In the genomic region with DNA sequence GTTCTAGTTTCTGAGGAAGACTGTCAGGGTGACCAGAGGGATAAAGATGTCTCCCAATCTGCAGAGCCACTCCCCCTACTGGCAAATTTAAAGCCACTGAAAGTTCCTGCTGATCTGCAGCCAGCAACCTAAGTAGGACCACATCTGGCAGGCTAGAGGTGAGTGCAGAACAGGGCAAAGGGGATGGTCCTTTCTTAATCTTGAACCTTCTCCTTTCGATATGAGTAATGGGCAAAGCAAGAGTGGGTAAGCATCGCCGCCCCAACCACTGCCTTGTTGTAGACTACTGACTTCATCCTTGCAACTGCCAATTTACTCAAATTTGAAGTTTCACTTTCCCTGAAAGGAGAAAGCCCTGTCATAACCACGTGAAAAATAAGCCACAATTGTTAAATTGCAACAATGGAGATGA, we compare ENCODE assay signal across 1 cellular context.
TF ChIP-seq lines count a peak whose summit lies in the region.

No MANE protein-coding gene starts in this region.

TF ChIP-seq in GM12878, 131 proteins besides CTCF, POLR2A, EP300 and RAD21 (continues in another document):
- TF ChIP-seq MEF2B (IDR thresholded peaks at IDR 0.05; ENCODE audit: partially characterized antibody, poor library complexity, severe bottlenecking) (peak; percentile 81), TARDBP (IDR thresholded peaks at IDR 0.05; ENCODE audit: borderline replicate concordance) (no peak), RB1 (IDR thresholded peaks at IDR 0.05; ENCODE audit: borderline replicate concordance) (no peak; the same call in 1 of the 2 replicates), ZNF384 (IDR thresholded peaks at IDR 0.05; ENCODE audit: borderline replicate concordance, low read depth, low read length) (no peak), CHD1 (IDR thresholded peaks at IDR 0.05; ENCODE audit: low read depth, low read length) (no peak), SIN3A (IDR thresholded peaks at IDR 0.05; ENCODE audit: low read depth, low read length) (no peak), SUZ12 (IDR thresholded peaks at IDR 0.05; ENCODE audit: unreplicated experiment) (no peak), SMAD1 (IDR thresholded peaks at IDR 0.05; ENCODE audit: low read depth, partially characterized antibody) (no peak), PAX5 (IDR thresholded peaks at IDR 0.05; ENCODE audit: borderline replicate concordance, low read depth, low read length) (peak; percentile 87; the same call in 1 of the 2 replicates), RBBP5 (conservative IDR thresholded peaks at IDR 0.05) (no peak), EZH2 (IDR thresholded peaks at IDR 0.05; ENCODE audit: borderline replicate concordance, control insufficient read depth, low read depth, low read length) (no peak), MXI1 (IDR thresholded peaks at IDR 0.05; ENCODE audit: low read depth, low read length) (no peak), HCFC1 (IDR thresholded peaks at IDR 0.05; ENCODE audit: low read length) (no peak), NR2C2 (IDR thresholded peaks at IDR 0.05; ENCODE audit: borderline replicate concordance, control insufficient read depth, insufficient read length, low read depth) (no peak), CHD2 (IDR thresholded peaks at IDR 0.05; ENCODE audit: borderline replicate concordance, low read depth, low read length) (peak; percentile 72; the same call in 1 of the 2 replicates), SUPT20H (IDR thresholded peaks at IDR 0.05; ENCODE audit: borderline replicate concordance, control insufficient read depth, low read depth, low read length) (no peak), RELA (IDR thresholded peaks at IDR 0.05; ENCODE audit: borderline replicate concordance, partially characterized antibody) (peak; percentile 29), TAF1 (IDR thresholded peaks at IDR 0.05; ENCODE audit: borderline replicate concordance, low read depth, low read length) (no peak), TCF3 (IDR thresholded peaks at IDR 0.05; ENCODE audit: borderline replicate concordance, insufficient read depth, low read depth, low read length) (no peak)
- TF ChIP-seq, protein P1, sequence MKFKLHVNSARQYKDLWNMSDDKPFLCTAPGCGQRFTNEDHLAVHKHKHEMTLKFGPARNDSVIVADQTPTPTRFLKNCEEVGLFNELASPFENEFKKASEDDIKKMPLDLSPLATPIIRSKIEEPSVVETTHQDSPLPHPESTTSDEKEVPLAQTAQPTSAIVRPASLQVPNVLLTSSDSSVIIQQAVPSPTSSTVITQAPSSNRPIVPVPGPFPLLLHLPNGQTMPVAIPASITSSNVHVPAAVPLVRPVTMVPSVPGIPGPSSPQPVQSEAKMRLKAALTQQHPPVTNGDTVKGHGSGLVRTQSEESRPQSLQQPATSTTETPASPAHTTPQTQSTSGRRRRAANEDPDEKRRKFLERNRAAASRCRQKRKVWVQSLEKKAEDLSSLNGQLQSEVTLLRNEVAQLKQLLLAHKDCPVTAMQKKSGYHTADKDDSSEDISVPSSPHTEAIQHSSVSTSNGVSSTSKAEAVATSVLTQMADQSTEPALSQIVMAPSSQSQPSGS (IDR thresholded peaks at IDR 0.05; ENCODE audit: low read length) = peak; percentile 97
- TF ChIP-seq, protein P2, sequence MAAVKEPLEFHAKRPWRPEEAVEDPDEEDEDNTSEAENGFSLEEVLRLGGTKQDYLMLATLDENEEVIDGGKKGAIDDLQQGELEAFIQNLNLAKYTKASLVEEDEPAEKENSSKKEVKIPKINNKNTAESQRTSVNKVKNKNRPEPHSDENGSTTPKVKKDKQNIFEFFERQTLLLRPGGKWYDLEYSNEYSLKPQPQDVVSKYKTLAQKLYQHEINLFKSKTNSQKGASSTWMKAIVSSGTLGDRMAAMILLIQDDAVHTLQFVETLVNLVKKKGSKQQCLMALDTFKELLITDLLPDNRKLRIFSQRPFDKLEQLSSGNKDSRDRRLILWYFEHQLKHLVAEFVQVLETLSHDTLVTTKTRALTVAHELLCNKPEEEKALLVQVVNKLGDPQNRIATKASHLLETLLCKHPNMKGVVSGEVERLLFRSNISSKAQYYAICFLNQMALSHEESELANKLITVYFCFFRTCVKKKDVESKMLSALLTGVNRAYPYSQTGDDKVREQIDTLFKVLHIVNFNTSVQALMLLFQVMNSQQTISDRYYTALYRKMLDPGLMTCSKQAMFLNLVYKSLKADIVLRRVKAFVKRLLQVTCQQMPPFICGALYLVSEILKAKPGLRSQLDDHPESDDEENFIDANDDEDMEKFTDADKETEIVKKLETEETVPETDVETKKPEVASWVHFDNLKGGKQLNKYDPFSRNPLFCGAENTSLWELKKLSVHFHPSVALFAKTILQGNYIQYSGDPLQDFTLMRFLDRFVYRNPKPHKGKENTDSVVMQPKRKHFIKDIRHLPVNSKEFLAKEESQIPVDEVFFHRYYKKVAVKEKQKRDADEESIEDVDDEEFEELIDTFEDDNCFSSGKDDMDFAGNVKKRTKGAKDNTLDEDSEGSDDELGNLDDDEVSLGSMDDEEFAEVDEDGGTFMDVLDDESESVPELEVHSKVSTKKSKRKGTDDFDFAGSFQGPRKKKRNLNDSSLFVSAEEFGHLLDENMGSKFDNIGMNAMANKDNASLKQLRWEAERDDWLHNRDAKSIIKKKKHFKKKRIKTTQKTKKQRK (IDR thresholded peaks at IDR 0.05; ENCODE audit: low read depth, low read length) = no peak
- TF ChIP-seq, protein P3, sequence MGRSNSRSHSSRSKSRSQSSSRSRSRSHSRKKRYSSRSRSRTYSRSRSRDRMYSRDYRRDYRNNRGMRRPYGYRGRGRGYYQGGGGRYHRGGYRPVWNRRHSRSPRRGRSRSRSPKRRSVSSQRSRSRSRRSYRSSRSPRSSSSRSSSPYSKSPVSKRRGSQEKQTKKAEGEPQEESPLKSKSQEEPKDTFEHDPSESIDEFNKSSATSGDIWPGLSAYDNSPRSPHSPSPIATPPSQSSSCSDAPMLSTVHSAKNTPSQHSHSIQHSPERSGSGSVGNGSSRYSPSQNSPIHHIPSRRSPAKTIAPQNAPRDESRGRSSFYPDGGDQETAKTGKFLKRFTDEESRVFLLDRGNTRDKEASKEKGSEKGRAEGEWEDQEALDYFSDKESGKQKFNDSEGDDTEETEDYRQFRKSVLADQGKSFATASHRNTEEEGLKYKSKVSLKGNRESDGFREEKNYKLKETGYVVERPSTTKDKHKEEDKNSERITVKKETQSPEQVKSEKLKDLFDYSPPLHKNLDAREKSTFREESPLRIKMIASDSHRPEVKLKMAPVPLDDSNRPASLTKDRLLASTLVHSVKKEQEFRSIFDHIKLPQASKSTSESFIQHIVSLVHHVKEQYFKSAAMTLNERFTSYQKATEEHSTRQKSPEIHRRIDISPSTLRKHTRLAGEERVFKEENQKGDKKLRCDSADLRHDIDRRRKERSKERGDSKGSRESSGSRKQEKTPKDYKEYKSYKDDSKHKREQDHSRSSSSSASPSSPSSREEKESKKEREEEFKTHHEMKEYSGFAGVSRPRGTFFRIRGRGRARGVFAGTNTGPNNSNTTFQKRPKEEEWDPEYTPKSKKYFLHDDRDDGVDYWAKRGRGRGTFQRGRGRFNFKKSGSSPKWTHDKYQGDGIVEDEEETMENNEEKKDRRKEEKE (IDR thresholded peaks at IDR 0.05) = no peak
- TF ChIP-seq, protein P4, sequence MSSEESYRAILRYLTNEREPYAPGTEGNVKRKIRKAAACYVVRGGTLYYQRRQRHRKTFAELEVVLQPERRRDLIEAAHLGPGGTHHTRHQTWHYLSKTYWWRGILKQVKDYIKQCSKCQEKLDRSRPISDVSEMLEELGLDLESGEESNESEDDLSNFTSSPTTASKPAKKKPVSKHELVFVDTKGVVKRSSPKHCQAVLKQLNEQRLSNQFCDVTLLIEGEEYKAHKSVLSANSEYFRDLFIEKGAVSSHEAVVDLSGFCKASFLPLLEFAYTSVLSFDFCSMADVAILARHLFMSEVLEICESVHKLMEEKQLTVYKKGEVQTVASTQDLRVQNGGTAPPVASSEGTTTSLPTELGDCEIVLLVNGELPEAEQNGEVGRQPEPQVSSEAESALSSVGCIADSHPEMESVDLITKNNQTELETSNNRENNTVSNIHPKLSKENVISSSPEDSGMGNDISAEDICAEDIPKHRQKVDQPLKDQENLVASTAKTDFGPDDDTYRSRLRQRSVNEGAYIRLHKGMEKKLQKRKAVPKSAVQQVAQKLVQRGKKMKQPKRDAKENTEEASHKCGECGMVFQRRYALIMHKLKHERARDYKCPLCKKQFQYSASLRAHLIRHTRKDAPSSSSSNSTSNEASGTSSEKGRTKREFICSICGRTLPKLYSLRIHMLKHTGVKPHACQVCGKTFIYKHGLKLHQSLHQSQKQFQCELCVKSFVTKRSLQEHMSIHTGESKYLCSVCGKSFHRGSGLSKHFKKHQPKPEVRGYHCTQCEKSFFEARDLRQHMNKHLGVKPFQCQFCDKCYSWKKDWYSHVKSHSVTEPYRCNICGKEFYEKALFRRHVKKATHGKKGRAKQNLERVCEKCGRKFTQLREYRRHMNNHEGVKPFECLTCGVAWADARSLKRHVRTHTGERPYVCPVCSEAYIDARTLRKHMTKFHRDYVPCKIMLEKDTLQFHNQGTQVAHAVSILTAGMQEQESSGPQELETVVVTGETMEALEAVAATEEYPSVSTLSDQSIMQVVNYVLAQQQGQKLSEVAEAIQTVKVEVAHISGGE (CRISPR knock-in tag; IDR thresholded peaks at IDR 0.05) = no peak
- TF ChIP-seq, protein P5, sequence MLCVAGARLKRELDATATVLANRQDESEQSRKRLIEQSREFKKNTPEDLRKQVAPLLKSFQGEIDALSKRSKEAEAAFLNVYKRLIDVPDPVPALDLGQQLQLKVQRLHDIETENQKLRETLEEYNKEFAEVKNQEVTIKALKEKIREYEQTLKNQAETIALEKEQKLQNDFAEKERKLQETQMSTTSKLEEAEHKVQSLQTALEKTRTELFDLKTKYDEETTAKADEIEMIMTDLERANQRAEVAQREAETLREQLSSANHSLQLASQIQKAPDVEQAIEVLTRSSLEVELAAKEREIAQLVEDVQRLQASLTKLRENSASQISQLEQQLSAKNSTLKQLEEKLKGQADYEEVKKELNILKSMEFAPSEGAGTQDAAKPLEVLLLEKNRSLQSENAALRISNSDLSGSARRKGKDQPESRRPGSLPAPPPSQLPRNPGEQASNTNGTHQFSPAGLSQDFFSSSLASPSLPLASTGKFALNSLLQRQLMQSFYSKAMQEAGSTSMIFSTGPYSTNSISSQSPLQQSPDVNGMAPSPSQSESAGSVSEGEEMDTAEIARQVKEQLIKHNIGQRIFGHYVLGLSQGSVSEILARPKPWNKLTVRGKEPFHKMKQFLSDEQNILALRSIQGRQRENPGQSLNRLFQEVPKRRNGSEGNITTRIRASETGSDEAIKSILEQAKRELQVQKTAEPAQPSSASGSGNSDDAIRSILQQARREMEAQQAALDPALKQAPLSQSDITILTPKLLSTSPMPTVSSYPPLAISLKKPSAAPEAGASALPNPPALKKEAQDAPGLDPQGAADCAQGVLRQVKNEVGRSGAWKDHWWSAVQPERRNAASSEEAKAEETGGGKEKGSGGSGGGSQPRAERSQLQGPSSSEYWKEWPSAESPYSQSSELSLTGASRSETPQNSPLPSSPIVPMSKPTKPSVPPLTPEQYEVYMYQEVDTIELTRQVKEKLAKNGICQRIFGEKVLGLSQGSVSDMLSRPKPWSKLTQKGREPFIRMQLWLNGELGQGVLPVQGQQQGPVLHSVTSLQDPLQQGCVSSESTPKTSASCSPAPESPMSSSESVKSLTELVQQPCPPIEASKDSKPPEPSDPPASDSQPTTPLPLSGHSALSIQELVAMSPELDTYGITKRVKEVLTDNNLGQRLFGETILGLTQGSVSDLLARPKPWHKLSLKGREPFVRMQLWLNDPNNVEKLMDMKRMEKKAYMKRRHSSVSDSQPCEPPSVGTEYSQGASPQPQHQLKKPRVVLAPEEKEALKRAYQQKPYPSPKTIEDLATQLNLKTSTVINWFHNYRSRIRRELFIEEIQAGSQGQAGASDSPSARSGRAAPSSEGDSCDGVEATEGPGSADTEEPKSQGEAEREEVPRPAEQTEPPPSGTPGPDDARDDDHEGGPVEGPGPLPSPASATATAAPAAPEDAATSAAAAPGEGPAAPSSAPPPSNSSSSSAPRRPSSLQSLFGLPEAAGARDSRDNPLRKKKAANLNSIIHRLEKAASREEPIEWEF (IDR thresholded peaks at IDR 0.05; ENCODE audit: insufficient replicate concordance, low read depth, low read length) = no peak
- TF ChIP-seq, protein P6, sequence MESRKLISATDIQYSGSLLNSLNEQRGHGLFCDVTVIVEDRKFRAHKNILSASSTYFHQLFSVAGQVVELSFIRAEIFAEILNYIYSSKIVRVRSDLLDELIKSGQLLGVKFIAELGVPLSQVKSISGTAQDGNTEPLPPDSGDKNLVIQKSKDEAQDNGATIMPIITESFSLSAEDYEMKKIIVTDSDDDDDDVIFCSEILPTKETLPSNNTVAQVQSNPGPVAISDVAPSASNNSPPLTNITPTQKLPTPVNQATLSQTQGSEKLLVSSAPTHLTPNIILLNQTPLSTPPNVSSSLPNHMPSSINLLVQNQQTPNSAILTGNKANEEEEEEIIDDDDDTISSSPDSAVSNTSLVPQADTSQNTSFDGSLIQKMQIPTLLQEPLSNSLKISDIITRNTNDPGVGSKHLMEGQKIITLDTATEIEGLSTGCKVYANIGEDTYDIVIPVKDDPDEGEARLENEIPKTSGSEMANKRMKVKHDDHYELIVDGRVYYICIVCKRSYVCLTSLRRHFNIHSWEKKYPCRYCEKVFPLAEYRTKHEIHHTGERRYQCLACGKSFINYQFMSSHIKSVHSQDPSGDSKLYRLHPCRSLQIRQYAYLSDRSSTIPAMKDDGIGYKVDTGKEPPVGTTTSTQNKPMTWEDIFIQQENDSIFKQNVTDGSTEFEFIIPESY (IDR thresholded peaks at IDR 0.05) = no peak
- TF ChIP-seq, protein P7, sequence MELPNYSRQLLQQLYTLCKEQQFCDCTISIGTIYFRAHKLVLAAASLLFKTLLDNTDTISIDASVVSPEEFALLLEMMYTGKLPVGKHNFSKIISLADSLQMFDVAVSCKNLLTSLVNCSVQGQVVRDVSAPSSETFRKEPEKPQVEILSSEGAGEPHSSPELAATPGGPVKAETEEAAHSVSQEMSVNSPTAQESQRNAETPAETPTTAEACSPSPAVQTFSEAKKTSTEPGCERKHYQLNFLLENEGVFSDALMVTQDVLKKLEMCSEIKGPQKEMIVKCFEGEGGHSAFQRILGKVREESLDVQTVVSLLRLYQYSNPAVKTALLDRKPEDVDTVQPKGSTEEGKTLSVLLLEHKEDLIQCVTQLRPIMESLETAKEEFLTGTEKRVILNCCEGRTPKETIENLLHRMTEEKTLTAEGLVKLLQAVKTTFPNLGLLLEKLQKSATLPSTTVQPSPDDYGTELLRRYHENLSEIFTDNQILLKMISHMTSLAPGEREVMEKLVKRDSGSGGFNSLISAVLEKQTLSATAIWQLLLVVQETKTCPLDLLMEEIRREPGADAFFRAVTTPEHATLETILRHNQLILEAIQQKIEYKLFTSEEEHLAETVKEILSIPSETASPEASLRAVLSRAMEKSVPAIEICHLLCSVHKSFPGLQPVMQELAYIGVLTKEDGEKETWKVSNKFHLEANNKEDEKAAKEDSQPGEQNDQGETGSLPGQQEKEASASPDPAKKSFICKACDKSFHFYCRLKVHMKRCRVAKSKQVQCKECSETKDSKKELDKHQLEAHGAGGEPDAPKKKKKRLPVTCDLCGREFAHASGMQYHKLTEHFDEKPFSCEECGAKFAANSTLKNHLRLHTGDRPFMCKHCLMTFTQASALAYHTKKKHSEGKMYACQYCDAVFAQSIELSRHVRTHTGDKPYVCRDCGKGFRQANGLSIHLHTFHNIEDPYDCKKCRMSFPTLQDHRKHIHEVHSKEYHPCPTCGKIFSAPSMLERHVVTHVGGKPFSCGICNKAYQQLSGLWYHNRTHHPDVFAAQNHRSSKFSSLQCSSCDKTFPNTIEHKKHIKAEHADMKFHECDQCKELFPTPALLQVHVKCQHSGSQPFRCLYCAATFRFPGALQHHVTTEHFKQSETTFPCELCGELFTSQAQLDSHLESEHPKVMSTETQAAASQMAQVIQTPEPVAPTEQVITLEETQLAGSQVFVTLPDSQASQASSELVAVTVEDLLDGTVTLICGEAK (IDR thresholded peaks at IDR 0.05; ENCODE audit: borderline replicate concordance) = no peak
